Comparison of ENCODE assay signal across 28 cellular contexts in genomic region chr12:41014643-41015020, GRCh38.
DNase-seq lines count a peak whose midpoint lies in the region; ATAC-seq and TF ChIP-seq lines count a peak whose summit lies in the region.
"Had no signal": no experiment of that assay in that cellular context is flagged by ENCODE, and none has a peak within 500 bp of the region (broad histone marks: within the 10 kb centered on the region; RNA-seq: fewer than 3 reads in every experiment).

No MANE protein-coding gene starts in this region.

- no peak for TF ChIP-seq RAD21 in SK-N-SH (IDR thresholded peaks at IDR 0.05; ENCODE audit: low read length)

- CTCF ChIA-PET in SK-N-SH (lab: Yijun Ruan, JAX): interaction anchor here (0.9 kb wide), 1 partner anchor 12 kb away, joined by 3 read pairs; no protein-coding TSS in a partner anchor

- H3K27me3 ChIP-seq in SK-N-SH (ENCODE audit: insufficient read depth): no peaks in the 10 kb centered on the region
- H3K27me3 ChIP-seq: right atrium auricular region, SJCRH30 had no signal

- H3F3A ChIP-seq in SK-N-SH (replicated peaks; ENCODE audit: insufficient read depth): peaks cover 6% of the 10 kb centered on the region

- no peak overlapping the region for H3K4me2 ChIP-seq in SK-N-SH
- H3K4me2 ChIP-seq: GM23338, PC-9 had no signal

- TF ChIP-seq CTCF in SK-N-SH (IDR thresholded peaks at IDR 0.05) (no peak), astrocyte of the spinal cord (IDR thresholded peaks at IDR 0.05; ENCODE audit: low read depth, low read length) (no peak), glutamatergic neuron (IDR thresholded peaks at IDR 0.05; ENCODE audit: partially characterized antibody, unreplicated experiment) (no peak)

- TF ChIP-seq POLR2A in GM18505 (IDR thresholded peaks at IDR 0.05; ENCODE audit: borderline replicate concordance, extremely low read depth, insufficient read depth, insufficient read length): no peak

- H3K9me3 ChIP-seq in SK-N-SH: peaks cover 8% of the 10 kb centered on the region; the same call in 1 of the 2 replicates

- no peak overlapping the region for H3K27ac Mint-ChIP-seq in glutamatergic neuron (ENCODE audit: unreplicated experiment)
- H3K27ac Mint-ChIP-seq: activated CD4-positive, alpha-beta T cell treated with anti-CD3 and anti-CD28 coated beads, Interleukin-2, amount 10 ng/mL, durations not matched to agents 24 days and 14 days; activated CD8-positive, alpha-beta memory T cell treated with anti-CD3 and anti-CD28 coated beads, Interleukin-2, amount 10 ng/mL, durations not matched to agents 7 days and 5 days; activated naive CD4-positive, alpha-beta T cell treated with anti-CD3 and anti-CD28 coated beads, Interleukin-2, amount 50 U/mL, for 24 hours; activated T-helper 1 cell treated with anti-CD3 and anti-CD28 coated beads, Interleukin-12 subunit alpha, Interleukin-12 subunit beta, Interleukin-2, Interleukin-4 antibody, amounts not matched to agents 30 ng/mL and 10 ng/mL and 1 ng/mL, durations not matched to agents 14 hours and 24 hours and 36 hours; B cell; GM23338; T-helper 17 cell had no signal

- peaks cover 7% of the 10 kb centered on the region for H3K9me3 Mint-ChIP-seq in glutamatergic neuron (ENCODE audit: unreplicated experiment)

- in situ Hi-C loops in astrocyte of the spinal cord (cut with HindIII; ENCODE audit: low sequenced_read_pairs): no loop called here

- H3K4me3 Mint-ChIP-seq in glutamatergic neuron (ENCODE audit: unreplicated experiment): no peak overlapping the region
- H3K4me3 Mint-ChIP-seq: activated CD4-positive, alpha-beta T cell treated with anti-CD3 and anti-CD28 coated beads, Interleukin-2, amount 10 ng/mL, durations not matched to agents 24 days and 14 days; activated CD8-positive, alpha-beta memory T cell treated with anti-CD3 and anti-CD28 coated beads, Interleukin-2, amount 10 ng/mL, durations not matched to agents 7 days and 5 days; activated naive CD4-positive, alpha-beta T cell treated with anti-CD3 and anti-CD28 coated beads, Interleukin-2, amount 50 U/mL, for 24 hours; activated T-helper 1 cell treated with anti-CD3 and anti-CD28 coated beads, Interleukin-12 subunit alpha, Interleukin-12 subunit beta, Interleukin-2, Interleukin-4 antibody, amounts not matched to agents 30 ng/mL and 10 ng/mL and 1 ng/mL, durations not matched to agents 14 hours and 24 hours and 36 hours; B cell; GM23338; T-helper 17 cell had no signal

- H3K27ac ChIP-seq in SK-N-SH (ENCODE audit: low read depth in 2 of 2, low read length in 1 of 2): no peak overlapping the region
- H3K27ac ChIP-seq: 22Rv1, coronary artery, PC-9, right atrium auricular region, SJCRH30 had no signal

- peaks cover 0 to 9% of the 10 kb centered on the region in 2 experiments; a peak in 2 of 4 replicates for H3K4me1 ChIP-seq in SK-N-SH (ENCODE audit: control insufficient read depth in 1 of 2, insufficient read depth in 2 of 2, low read depth in 1 of 2, low read length in 1 of 2)
- H3K4me1 ChIP-seq: right atrium auricular region had no signal

- no peak overlapping the region for H3K9ac ChIP-seq in SK-N-SH

- H3K27me3 Mint-ChIP-seq in glutamatergic neuron (ENCODE audit: unreplicated experiment): no peaks in the 10 kb centered on the region
- H3K27me3 Mint-ChIP-seq: activated CD4-positive, alpha-beta T cell treated with anti-CD3 and anti-CD28 coated beads, Interleukin-2, amount 10 ng/mL, durations not matched to agents 24 days and 14 days; activated CD8-positive, alpha-beta memory T cell treated with anti-CD3 and anti-CD28 coated beads, Interleukin-2, amount 10 ng/mL, durations not matched to agents 7 days and 5 days; activated naive CD4-positive, alpha-beta T cell treated with anti-CD3 and anti-CD28 coated beads, Interleukin-2, amount 50 U/mL, for 24 hours; B cell; T-helper 17 cell had no signal

- TF ChIP-seq EP300 in SK-N-SH (IDR thresholded peaks at IDR 0.05; ENCODE audit: borderline replicate concordance in 1 of 2, low read depth in 1 of 2, low read length in 1 of 2): no peak

- H2AFZ ChIP-seq in SK-N-SH (ENCODE audit: low read depth): no peak overlapping the region
- H2AFZ ChIP-seq: GM23338, PC-9 had no signal

- POLR2A ChIA-PET in SK-N-SH (lab: Yijun Ruan, JAX): no interaction called here

- no peak for DNase-seq in SK-N-SH
- DNase-seq in astrocyte of the spinal cord (ENCODE audit: low read depth, low spot score): peak; percentile 31
- peak; percentile 16 for DNase-seq in hepatic stellate cell (ENCODE audit: low spot score)
- no peak for DNase-seq in glutamatergic neuron
- DNase-seq in OCI-M1 (lab: John Stamatoyannopoulos, UW): no peak
- DNase-seq: activated CD4-positive, alpha-beta T cell treated with anti-CD3 and anti-CD28 coated beads, Interleukin-2, amount 10 ng/mL, durations not matched to agents 24 days and 14 days; activated CD8-positive, alpha-beta memory T cell treated with anti-CD3 and anti-CD28 coated beads, Interleukin-2, amount 10 ng/mL, durations not matched to agents 7 days and 5 days; hypothalamus; islet precursor cell; NCI-H1092 treated with DMSO at 0.1 percent for 48 hours; NCI-H1930; NCI-H345; PC-9; SJCRH30; stimulated activated CD4-positive, alpha-beta T cell treated with anti-CD3 and anti-CD28 coated beads, Interleukin-4, amount 100 ng/mL, for 24 hours; stimulated activated naive CD4-positive, alpha-beta T cell treated with Interleukin-2 at 50 U/mL for 16 hours; T-helper 17 cell had no signal

- H3K4me1 Mint-ChIP-seq in glutamatergic neuron (ENCODE audit: low read depth, unreplicated experiment): no peaks in the 10 kb centered on the region
- H3K4me1 Mint-ChIP-seq: activated CD4-positive, alpha-beta T cell treated with anti-CD3 and anti-CD28 coated beads, Interleukin-2, amount 10 ng/mL, durations not matched to agents 24 days and 14 days; activated CD8-positive, alpha-beta memory T cell treated with anti-CD3 and anti-CD28 coated beads, Interleukin-2, amount 10 ng/mL, durations not matched to agents 7 days and 5 days; activated naive CD4-positive, alpha-beta T cell treated with anti-CD3 and anti-CD28 coated beads, Interleukin-2, amount 50 U/mL, for 24 hours; B cell; GM23338; T-helper 17 cell had no signal

- H4K20me1 ChIP-seq in SK-N-SH (ENCODE audit: insufficient read depth): no peaks in the 10 kb centered on the region

- H3K36me3 Mint-ChIP-seq in glutamatergic neuron (ENCODE audit: unreplicated experiment): peaks cover 18% of the 10 kb centered on the region
- H3K36me3 Mint-ChIP-seq: activated CD8-positive, alpha-beta memory T cell treated with anti-CD3 and anti-CD28 coated beads, Interleukin-2, amount 10 ng/mL, durations not matched to agents 7 days and 5 days; activated naive CD4-positive, alpha-beta T cell treated with anti-CD3 and anti-CD28 coated beads, Interleukin-2, amount 50 U/mL, for 24 hours had no signal

- no peaks in the 10 kb centered on the region for H3K9me2 ChIP-seq in SK-N-SH

- WGBS in SK-N-SH (ENCODE audit: low lambda C conversion rate): 10% methylated on average over 1 of the region's 1 CpG

- no peak for ATAC-seq in SK-N-SH treated with all-trans-retinoic acid at 6 μM for 48 hours
- ATAC-seq in esophagus mucosa: no peak
- no peak for ATAC-seq in GM18505 (IDR thresholded peaks at IDR 0.05; ENCODE audit: unreplicated experiment)
- ATAC-seq: activated CD8-positive, alpha-beta memory T cell treated with anti-CD3 and anti-CD28 coated beads, Interleukin-2, amount 10 ng/mL, durations not matched to agents 7 days and 5 days; GM23338; T-helper 17 cell had no signal

- H3K36me3 ChIP-seq in SK-N-SH (replicated peaks in 1 of 2; ENCODE audit: control insufficient read depth in 1 of 2, insufficient read depth in 2 of 2, low read length in 1 of 2): no peaks in the 10 kb centered on the region
- H3K36me3 ChIP-seq: right atrium auricular region, SJCRH30 had no signal

- no peaks in the 10 kb centered on the region for H3K79me2 ChIP-seq in SK-N-SH (ENCODE audit: insufficient read depth)

- H3K4me3 ChIP-seq in SK-N-SH (ENCODE audit: low read depth in 2 of 2, low read length in 1 of 2) (no peak overlapping the region), astrocyte of the spinal cord (ENCODE audit: low read depth, low read length) (no peak overlapping the region)
- H3K4me3 ChIP-seq: coronary artery, GM23338, lung, PC-9, right atrium auricular region, SJCRH30 had no signal

TF ChIP-seq in SK-N-SH treated with all-trans-retinoic acid at 6 μM for 48 hours, 23 proteins besides CTCF, POLR2A, EP300 and RAD21 (continues in another document):
- peak; percentile 80 for TF ChIP-seq ISL1 (CRISPR knock-in tag; IDR thresholded peaks at IDR 0.05)
- TF ChIP-seq, protein P1, sequence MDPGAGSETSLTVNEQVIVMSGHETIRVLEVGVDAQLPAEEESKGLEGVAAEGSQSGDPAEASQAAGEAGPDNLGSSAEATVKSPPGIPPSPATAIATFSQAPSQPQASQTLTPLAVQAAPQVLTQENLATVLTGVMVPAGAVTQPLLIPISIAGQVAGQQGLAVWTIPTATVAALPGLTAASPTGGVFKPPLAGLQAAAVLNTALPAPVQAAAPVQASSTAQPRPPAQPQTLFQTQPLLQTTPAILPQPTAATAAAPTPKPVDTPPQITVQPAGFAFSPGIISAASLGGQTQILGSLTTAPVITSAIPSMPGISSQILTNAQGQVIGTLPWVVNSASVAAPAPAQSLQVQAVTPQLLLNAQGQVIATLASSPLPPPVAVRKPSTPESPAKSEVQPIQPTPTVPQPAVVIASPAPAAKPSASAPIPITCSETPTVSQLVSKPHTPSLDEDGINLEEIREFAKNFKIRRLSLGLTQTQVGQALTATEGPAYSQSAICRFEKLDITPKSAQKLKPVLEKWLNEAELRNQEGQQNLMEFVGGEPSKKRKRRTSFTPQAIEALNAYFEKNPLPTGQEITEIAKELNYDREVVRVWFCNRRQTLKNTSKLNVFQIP (CRISPR knock-in tag; IDR thresholded peaks at IDR 0.05; ENCODE audit: borderline replicate concordance, low read depth): no peak
- no peak for TF ChIP-seq RARB (CRISPR knock-in tag; IDR thresholded peaks at IDR 0.05)

TF ChIP-seq in SK-N-SH, 30 proteins besides CTCF, POLR2A, EP300 and RAD21 (continues in another document):
- TF ChIP-seq RXRA (IDR thresholded peaks at IDR 0.05; ENCODE audit: borderline replicate concordance, low read depth) (no peak), IRF3 (IDR thresholded peaks at IDR 0.05; ENCODE audit: low read depth, low read length) (no peak), YY1 (IDR thresholded peaks at IDR 0.05; ENCODE audit: low read depth) (no peak)

Comparison
In these comparisons a context has a peak if more than half of its experiments do, and no peak if none do; other contexts are left out.
1. DNase-seq: peak in astrocyte of the spinal cord (single experiment) and hepatic stellate cell (single experiment); none in SK-N-SH (single experiment), glutamatergic neuron (single experiment) and OCI-M1 (single experiment).